Comparison of ENCODE assay signal across 8 cellular contexts in the genomic region with DNA sequence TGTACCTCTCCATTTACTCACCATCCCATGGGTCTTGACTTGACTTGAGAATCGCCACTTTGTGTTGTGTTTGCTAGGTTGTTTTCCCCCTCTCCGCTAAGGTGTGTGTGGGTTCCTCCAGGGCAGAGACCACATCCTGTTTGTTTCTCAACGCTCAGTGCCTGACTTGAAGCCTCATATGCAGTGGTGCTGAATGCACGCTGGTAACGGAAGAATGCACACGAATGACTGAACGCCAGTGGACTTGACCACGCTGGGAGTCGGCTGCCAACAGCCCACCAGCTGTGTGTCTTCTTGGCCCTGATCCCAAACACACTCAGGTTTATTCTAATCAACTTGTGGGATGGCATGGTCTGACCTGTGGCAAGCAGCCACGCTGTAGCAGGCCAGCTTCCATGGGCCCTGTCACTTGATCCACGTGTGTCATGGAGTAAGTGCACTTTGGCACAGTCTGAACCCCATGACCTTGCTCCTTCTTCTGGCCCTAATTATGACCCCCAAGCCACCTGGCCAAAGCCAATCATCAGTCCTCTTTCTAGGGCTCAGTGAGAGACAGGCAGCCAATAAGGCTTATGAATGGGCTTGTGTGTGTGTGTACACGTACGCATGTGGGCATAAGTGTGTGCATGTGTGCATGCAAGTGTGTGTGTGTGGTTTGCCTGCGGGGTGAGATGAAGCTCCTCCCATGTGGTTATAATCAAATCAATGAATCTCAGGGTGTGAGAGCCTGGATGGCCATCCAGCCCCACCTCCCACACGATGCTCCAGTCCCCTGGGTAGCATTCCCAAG. TPM values are rescaled to one million over a fixed set of nuclear protein-coding genes. Genes with fewer than 3 reads are reported as not detected.
DNase-seq lines count a peak whose midpoint lies in the region; ATAC-seq and TF ChIP-seq lines count a peak whose summit lies in the region.

No MANE protein-coding gene starts in this region.

- TF ChIP-seq CTCF in GM12865 (IDR thresholded peaks at IDR 0.05; ENCODE audit: insufficient read depth, low read depth, low read length, missing control alignments), result no peak

- no peaks in the 10 kb centered on the region for H3K27me3 ChIP-seq in H7 (ENCODE audit: control insufficient read depth, insufficient read depth, low read length)

- H3K36me3 Mint-ChIP-seq in activated T-helper 17 cell treated with anti-CD3 and anti-CD28 coated beads, Interleukin-2, amount 50 U/mL, for 72 hours (ENCODE audit: low read depth), result peaks cover 9% of the 10 kb centered on the region
- no peaks in the 10 kb centered on the region for H3K36me3 Mint-ChIP-seq in naive B cell

- no peaks in the 10 kb centered on the region for H3K27me3 Mint-ChIP-seq in activated T-helper 17 cell treated with anti-CD3 and anti-CD28 coated beads, Interleukin-2, amount 50 U/mL, for 72 hours
- H3K27me3 Mint-ChIP-seq in naive B cell, result no peaks in the 10 kb centered on the region

- ATAC-seq in GM21619 (IDR thresholded peaks at IDR 0.05; ENCODE audit: unreplicated experiment), result peak; percentile 82
- ATAC-seq in activated T-helper 17 cell treated with anti-CD3 and anti-CD28 coated beads, Interleukin-2, amount 50 U/mL, for 72 hours (replicated peaks), result peak; percentile 83
- peak; percentile 81 to 85 for ATAC-seq in naive B cell (ENCODE audit: low read depth in 2 of 2)

- peak overlapping the region; percentile 83 for H3K27ac Mint-ChIP-seq in activated T-helper 17 cell treated with anti-CD3 and anti-CD28 coated beads, Interleukin-2, amount 50 U/mL, for 72 hours
- peak overlapping the region in 4 of 6 donors; percentile 6 to 81 (median 30) for H3K27ac Mint-ChIP-seq in naive B cell

- no peaks in the 10 kb centered on the region for H3K36me3 ChIP-seq in H7 (replicated peaks; ENCODE audit: control insufficient read depth, insufficient read depth, low read length)

- H3K4me3 ChIP-seq in GM12865 (ENCODE audit: low read depth, low read length) (no peak overlapping the region), H7 (ENCODE audit: insufficient read depth, low read depth, low read length) (no peak overlapping the region)

- peak overlapping the region; percentile 89 for H3K4me3 Mint-ChIP-seq in activated T-helper 17 cell treated with anti-CD3 and anti-CD28 coated beads, Interleukin-2, amount 50 U/mL, for 72 hours
- peak overlapping the region; percentile 36 to 92 (median 78) for H3K4me3 Mint-ChIP-seq in naive B cell

- DNase-seq in GM12865 (ENCODE audit: low read depth) (peak; percentile 87), NAMALWA (ENCODE audit: low spot score) (peak; percentile 92), naive B cell (peak; percentile 27), H7 (no peak), EL (no peak), superior temporal gyrus (ENCODE audit: extremely low spot score) (no peak)

- H3K4me1 Mint-ChIP-seq in activated T-helper 17 cell treated with anti-CD3 and anti-CD28 coated beads, Interleukin-2, amount 50 U/mL, for 72 hours, result peaks cover 49% of the 10 kb centered on the region
- H3K4me1 Mint-ChIP-seq in naive B cell, result peaks cover 46 to 72% (median 62%) of the 10 kb centered on the region in 3 donors

- H3K9me3 Mint-ChIP-seq in activated T-helper 17 cell treated with anti-CD3 and anti-CD28 coated beads, Interleukin-2, amount 50 U/mL, for 72 hours, result no peaks in the 10 kb centered on the region
- H3K9me3 Mint-ChIP-seq in naive B cell, result no peaks in the 10 kb centered on the region

RNA-seq across cellular contexts. Expression of a gene that starts 6.3 kb away (rescaled TPM):
- 10 to 100 TPM; 39.2 to 81.2 TPM for total RNA-seq in activated T-helper 17 cell treated with anti-CD3 and anti-CD28 coated beads, Interleukin-2, amount 50 U/mL, for 72 hours
- 10 to 100 TPM in 1 of 6 donors, 1 to 10 TPM in 4, under 1 TPM in 1; 0.60 to 16.6 (median 7.4) TPM for polyA plus RNA-seq in naive B cell (ENCODE audit: low read depth in 6 of 6)
- total RNA-seq in H7 (2014; rRNA removed; shearing (Covaris generic)), result 6.7 and 11.5 TPM in 2 replicates

Comparison
In these comparisons a context has a peak if more than half of its experiments do, and no peak if none do; other contexts are left out.
1. DNase-seq: peak in GM12865 (single experiment), NAMALWA (single experiment) and naive B cell (single experiment); none in H7 (single experiment), EL (single experiment) and superior temporal gyrus (single experiment).
2. Peak in every context shown above with its lines, with median percentiles within 50 percentile points of each other: ATAC-seq.